ENCODE assay signal across 23 cellular contexts in the genomic region with DNA sequence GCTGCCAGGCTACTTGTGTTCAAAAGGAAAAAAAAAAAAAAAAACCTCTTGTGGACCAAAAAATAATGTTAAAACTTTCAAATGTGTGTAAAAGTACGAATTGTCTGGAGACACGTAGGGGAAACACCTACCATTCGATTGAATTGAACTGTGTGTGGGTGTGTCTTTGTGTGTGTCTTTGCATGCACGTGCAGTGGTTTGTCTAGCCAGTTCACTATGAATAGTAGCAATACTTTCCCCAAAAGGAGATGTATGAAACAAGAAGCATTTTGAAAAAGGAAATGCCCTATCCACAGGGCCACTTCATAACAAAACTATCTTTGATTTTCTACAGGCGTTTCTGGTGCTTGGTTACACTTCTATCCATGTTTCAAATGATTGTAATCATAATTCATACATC.
DNase-seq lines count a peak whose midpoint lies in the region; ATAC-seq, FAIRE-seq and TF ChIP-seq lines count a peak whose summit lies in the region.
"Had no signal": no experiment of that assay in that cellular context is flagged by ENCODE, and none has a peak within 500 bp of the region (broad histone marks: within the 10 kb centered on the region; RNA-seq: fewer than 3 reads in every experiment).

No MANE protein-coding gene starts in this region.

- H3K9me3 ChIP-seq in GM12878 (replicated peaks; ENCODE audit: control insufficient read depth, insufficient read depth, low read length): no peaks in the 10 kb centered on the region
- H3K9me3 ChIP-seq: A549; BE2C; BLaER1 treated with 17β-estradiol and CSF1 and Interleukin-3, amounts not matched to agents 10 nM and 100 nM had no signal

- no peak for TF ChIP-seq CTCF in GM12878 (IDR thresholded peaks at IDR 0.05 in 2 of 3, conservative IDR thresholded peaks at IDR 0.05 in 1 of 3; ENCODE audit: control insufficient read depth in 2 of 3, extremely low read depth in 1 of 3, insufficient read depth in 1 of 3, low read depth in 3 of 3, low read length in 3 of 3)

- no peak overlapping the region for H3K27ac ChIP-seq in GM12878 (ENCODE audit: control insufficient read depth, insufficient read depth)
- H3K27ac ChIP-seq: A549; BLaER1 treated with 17β-estradiol and CSF1 and Interleukin-3, amounts not matched to agents 10 nM and 100 nM had no signal

- no TSS peak for BruUV-seq in GM12878 (replicated peaks; lab: Mats Ljungman, UMichigan)

- no peaks in the 10 kb centered on the region for H3K36me3 ChIP-seq in GM12878 (ENCODE audit: control insufficient read depth in 2 of 2, insufficient read depth in 2 of 2, low read length in 1 of 2)
- H3K36me3 ChIP-seq: BE2C; BLaER1 treated with 17β-estradiol and CSF1 and Interleukin-3, amounts not matched to agents 10 nM and 100 nM had no signal

- H3K9ac ChIP-seq in GM12878 (ENCODE audit: control insufficient read depth, insufficient read depth, low read length): no peak overlapping the region
- H3K9ac ChIP-seq: BLaER1 treated with 17β-estradiol and CSF1 and Interleukin-3, amounts not matched to agents 10 nM and 100 nM had no signal

- no peak for FAIRE-seq in GM12878 (lab: Jason Lieb, UNC)
- FAIRE-seq: A549, D721Med, GM12892 had no signal

- in situ Hi-C loops in GM12878 (cut with MboI): no loop called here

- RAD21 ChIA-PET in GM12878 (lab: Charles Lee; ENCODE audit: unreplicated experiment): no interaction called here

- no peaks in the 10 kb centered on the region for H4K20me1 ChIP-seq in GM12878 (ENCODE audit: control insufficient read depth, insufficient read depth)
- H4K20me1 ChIP-seq: BLaER1 treated with 17β-estradiol and CSF1 and Interleukin-3, amounts not matched to agents 10 nM and 100 nM had no signal

- CTCF ChIA-PET in GM12878 (lab: Yijun Ruan, JAX): interaction anchor here (0.6 kb wide), 1 partner anchor 126 kb away, joined by 3 read pairs; no protein-coding TSS in a partner anchor

- no peak overlapping the region for H3K4me3 ChIP-seq in GM12878
- H3K4me3 ChIP-seq: A549; BLaER1 treated with 17β-estradiol and CSF1 and Interleukin-3, amounts not matched to agents 10 nM and 100 nM; GM23338 had no signal

- no peaks in the 10 kb centered on the region for H3K79me2 ChIP-seq in GM12878 (ENCODE audit: control insufficient read depth, insufficient read depth, low read length)

- no peak overlapping the region for H3K4me2 ChIP-seq in GM12878 (ENCODE audit: control insufficient read depth, insufficient read depth)
- H3K4me2 ChIP-seq: A549; BLaER1 treated with 17β-estradiol and CSF1 and Interleukin-3, amounts not matched to agents 10 nM and 100 nM; GM23338 had no signal

- no peak for TF ChIP-seq EP300 in GM12878 (IDR thresholded peaks at IDR 0.05; ENCODE audit: borderline replicate concordance in 1 of 2, control insufficient read depth in 1 of 2, low read depth in 2 of 2, low read length in 2 of 2)

- no peaks in the 10 kb centered on the region for H3K4me1 ChIP-seq in GM12878 (ENCODE audit: control insufficient read depth, insufficient read depth, low read length)
- H3K4me1 ChIP-seq: A549; BE2C; BLaER1 treated with 17β-estradiol and CSF1 and Interleukin-3, amounts not matched to agents 10 nM and 100 nM had no signal

- H3K27me3 ChIP-seq in GM12878 (replicated peaks in 1 of 2; ENCODE audit: control insufficient read depth in 2 of 2, insufficient read depth in 2 of 2, low read length in 1 of 2): no peaks in the 10 kb centered on the region
- H3K27me3 ChIP-seq: BE2C; BLaER1 treated with 17β-estradiol and CSF1 and Interleukin-3, amounts not matched to agents 10 nM and 100 nM had no signal

- DNase-seq in GM12878 (ENCODE audit: low read depth, low spot score) (no peak), NCI-H1092 (lab: John Stamatoyannopoulos, UW) (no peak), NCI-H226 (no peak)
- DNase-seq: 8988T; ACHN; AML-193; BE2C; CD4-positive, alpha-beta T cell; CD8-positive, alpha-beta memory T cell; DMS 273 treated with DMSO at 0.1 percent for 48 hours; DMS79; GF-D8; H9 had no signal

- POLR2A ChIA-PET in GM12878 (lab: Charles Lee): no interaction called here

- 1% methylated on average over 5 of the region's 5 CpGs for WGBS in GM12878 (ENCODE audit: insufficient coverage, insufficient replicate concordance, low lambda C conversion rate, missing lambda C conversion rate)

- intact Hi-C loops in GM12878 (cut with micrococcal nuclease; ENCODE audit: unreplicated experiment): no loop called here

- TF ChIP-seq RAD21 in GM12878 (IDR thresholded peaks at IDR 0.05; ENCODE audit: insufficient read depth, low read depth, low read length): no peak

- H2AFZ ChIP-seq in GM12878 (ENCODE audit: control insufficient read depth, low read depth, low read length): no peak overlapping the region
- H2AFZ ChIP-seq: GM23338 had no signal

- ATAC-seq in GM18519 (IDR thresholded peaks at IDR 0.05; ENCODE audit: low FRiP score, unreplicated experiment): peak; percentile 47
- ATAC-seq in GM19463 (IDR thresholded peaks at IDR 0.05; ENCODE audit: unreplicated experiment): peak; percentile 36
- ATAC-seq in HG02938 (IDR thresholded peaks at IDR 0.05; ENCODE audit: unreplicated experiment): peak; percentile 45
- ATAC-seq in GM12878: peak; percentile 41
- ATAC-seq in GM19467 (IDR thresholded peaks at IDR 0.05; ENCODE audit: unreplicated experiment): no peak
- ATAC-seq: A549, GM23338, HCT116 had no signal

- no peak for TF ChIP-seq POLR2A in GM12878 (IDR thresholded peaks at IDR 0.05; ENCODE audit: low read depth, low read length)

- SMC1A ChIA-PET in GM12878 (lab: Charles Lee; ENCODE audit: uncharacterized antibody, unreplicated experiment): no interaction called here

TF ChIP-seq in GM12878, 131 proteins besides CTCF, POLR2A, EP300 and RAD21:
- TF ChIP-seq BMI1 (IDR thresholded peaks at IDR 0.05; ENCODE audit: borderline replicate concordance) (no peak), BHLHE40 (IDR thresholded peaks at IDR 0.05; ENCODE audit: borderline replicate concordance in 1 of 2, low read depth in 2 of 2, low read length in 1 of 2) (peak; percentile 58 to 74; a peak in 3 of 4 replicates), PKNOX1 (IDR thresholded peaks at IDR 0.05) (no peak)
- TF ChIP-seq, protein P1, sequence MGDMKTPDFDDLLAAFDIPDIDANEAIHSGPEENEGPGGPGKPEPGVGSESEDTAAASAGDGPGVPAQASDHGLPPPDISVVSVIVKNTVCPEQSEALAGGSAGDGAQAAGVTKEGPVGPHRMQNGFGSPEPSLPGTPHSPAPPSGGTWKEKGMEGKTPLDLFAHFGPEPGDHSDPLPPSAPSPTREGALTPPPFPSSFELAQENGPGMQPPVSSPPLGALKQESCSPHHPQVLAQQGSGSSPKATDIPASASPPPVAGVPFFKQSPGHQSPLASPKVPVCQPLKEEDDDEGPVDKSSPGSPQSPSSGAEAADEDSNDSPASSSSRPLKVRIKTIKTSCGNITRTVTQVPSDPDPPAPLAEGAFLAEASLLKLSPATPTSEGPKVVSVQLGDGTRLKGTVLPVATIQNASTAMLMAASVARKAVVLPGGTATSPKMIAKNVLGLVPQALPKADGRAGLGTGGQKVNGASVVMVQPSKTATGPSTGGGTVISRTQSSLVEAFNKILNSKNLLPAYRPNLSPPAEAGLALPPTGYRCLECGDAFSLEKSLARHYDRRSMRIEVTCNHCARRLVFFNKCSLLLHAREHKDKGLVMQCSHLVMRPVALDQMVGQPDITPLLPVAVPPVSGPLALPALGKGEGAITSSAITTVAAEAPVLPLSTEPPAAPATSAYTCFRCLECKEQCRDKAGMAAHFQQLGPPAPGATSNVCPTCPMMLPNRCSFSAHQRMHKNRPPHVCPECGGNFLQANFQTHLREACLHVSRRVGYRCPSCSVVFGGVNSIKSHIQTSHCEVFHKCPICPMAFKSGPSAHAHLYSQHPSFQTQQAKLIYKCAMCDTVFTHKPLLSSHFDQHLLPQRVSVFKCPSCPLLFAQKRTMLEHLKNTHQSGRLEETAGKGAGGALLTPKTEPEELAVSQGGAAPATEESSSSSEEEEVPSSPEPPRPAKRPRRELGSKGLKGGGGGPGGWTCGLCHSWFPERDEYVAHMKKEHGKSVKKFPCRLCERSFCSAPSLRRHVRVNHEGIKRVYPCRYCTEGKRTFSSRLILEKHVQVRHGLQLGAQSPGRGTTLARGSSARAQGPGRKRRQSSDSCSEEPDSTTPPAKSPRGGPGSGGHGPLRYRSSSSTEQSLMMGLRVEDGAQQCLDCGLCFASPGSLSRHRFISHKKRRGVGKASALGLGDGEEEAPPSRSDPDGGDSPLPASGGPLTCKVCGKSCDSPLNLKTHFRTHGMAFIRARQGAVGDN (IDR thresholded peaks at IDR 0.05): no peak
